20 cellular contexts compared by ENCODE assay signal in genomic region chr11:70790671-70791300, GRCh38.
DNase-seq lines count a peak whose midpoint lies in the region; ATAC-seq, FAIRE-seq and TF ChIP-seq lines count a peak whose summit lies in the region.
"Had no signal": no experiment of that assay in that cellular context is flagged by ENCODE, and none has a peak within 500 bp of the region (broad histone marks: within the 10 kb centered on the region; RNA-seq: fewer than 3 reads in every experiment).

No MANE protein-coding gene starts in this region.

- no peaks in the 10 kb centered on the region for H3K27me3 ChIP-seq in BJ (ENCODE audit: control insufficient read depth, insufficient read depth, low read length)
- H3K27me3 ChIP-seq in astrocyte (ENCODE audit: insufficient read depth, low read length), result no peaks in the 10 kb centered on the region
- H3K27me3 ChIP-seq: breast epithelium, suprapubic skin had no signal

- ATAC-seq in GM21825 (IDR thresholded peaks at IDR 0.05; ENCODE audit: unreplicated experiment), result no peak
- ATAC-seq: activated CD8-positive, alpha-beta T cell treated with anti-CD3 and anti-CD28 coated beads for 36 hours; stimulated activated effector memory CD8-positive, alpha-beta T cell treated with anti-CD3 and anti-CD28 coated beads, Interleukin-12 subunit alpha, Interleukin-12 subunit beta, amount 100 ng/mL, for 72 hours had no signal

- H3K4me1 Mint-ChIP-seq in HFFc6 (ENCODE audit: low read depth) (no peaks in the 10 kb centered on the region), astrocyte (ENCODE audit: low read depth, unreplicated experiment) (peaks cover 4% of the 10 kb centered on the region)
- H3K4me1 Mint-ChIP-seq: CD14-positive monocyte; stimulated activated effector memory CD8-positive, alpha-beta T cell treated with anti-CD3 and anti-CD28 coated beads, Interleukin-12 subunit alpha, Interleukin-12 subunit beta, amount 100 ng/mL, for 72 hours had no signal

- H3K27ac ChIP-seq in astrocyte (ENCODE audit: low read depth, low read length), result no peak overlapping the region
- H3K27ac ChIP-seq: breast epithelium, suprapubic skin had no signal

- H3K9ac ChIP-seq in astrocyte (ENCODE audit: low read length), result no peak overlapping the region

- H3K79me2 ChIP-seq in astrocyte (ENCODE audit: insufficient read depth, low read length), result no peaks in the 10 kb centered on the region

- H2AFZ ChIP-seq in astrocyte (ENCODE audit: low read depth, low read length), result no peak overlapping the region

- no peak overlapping the region for H3K27ac Mint-ChIP-seq in HFFc6
- H3K27ac Mint-ChIP-seq in astrocyte (ENCODE audit: unreplicated experiment), result no peak overlapping the region
- H3K27ac Mint-ChIP-seq: activated CD8-positive, alpha-beta T cell treated with anti-CD3 and anti-CD28 coated beads for 36 hours; CD14-positive monocyte; stimulated activated effector memory CD8-positive, alpha-beta T cell treated with anti-CD3 and anti-CD28 coated beads, Interleukin-12 subunit alpha, Interleukin-12 subunit beta, amount 100 ng/mL, for 72 hours had no signal

- DNase-seq in BJ (ENCODE audit: low read depth) (no peak), HFFc6 (no peak), astrocyte (ENCODE audit: low read depth) (no peak), iPS-NIHi11 (ENCODE audit: low spot score) (peak; percentile 66), NOMO-1 treated with dmso at 0.1 percent for 144 hours (lab: John Stamatoyannopoulos, UW; ENCODE audit: unreplicated experiment) (no peak), putamen (ENCODE audit: low spot score) (no peak), cerebellar cortex (ENCODE audit: low spot score) (no peak)
- DNase-seq: activated CD4-positive, CD25-positive, alpha-beta regulatory T cell treated with anti-CD3 and anti-CD28 coated beads, Interleukin-2, amount 50 U/mL, for 72 hours; activated CD8-positive, alpha-beta T cell treated with anti-CD3 and anti-CD28 coated beads for 36 hours; activated gamma-delta T cell treated with Interleukin-2 at 50 U/mL for 16 hours; GDM1; NCI-H2107; stimulated activated CD4-positive, alpha-beta T cell treated with anti-CD3 and anti-CD28 coated beads, Interleukin-2, amount 100 ng/mL, for 24 hours; T-helper 9 cell had no signal

- H3K9me3 Mint-ChIP-seq in HFFc6 (peaks cover 39% of the 10 kb centered on the region), astrocyte (ENCODE audit: unreplicated experiment) (peaks cover 16% of the 10 kb centered on the region)

- H3K4me1 ChIP-seq in astrocyte (ENCODE audit: insufficient read depth, low read length), result peaks cover 17% of the 10 kb centered on the region
- H3K4me1 ChIP-seq: breast epithelium, suprapubic skin had no signal

- H3K4me3 Mint-ChIP-seq in HFFc6, result no peak overlapping the region
- H3K4me3 Mint-ChIP-seq in astrocyte (ENCODE audit: unreplicated experiment), result no peak overlapping the region
- H3K4me3 Mint-ChIP-seq: activated CD8-positive, alpha-beta T cell treated with anti-CD3 and anti-CD28 coated beads for 36 hours; CD14-positive monocyte; stimulated activated effector memory CD8-positive, alpha-beta T cell treated with anti-CD3 and anti-CD28 coated beads, Interleukin-12 subunit alpha, Interleukin-12 subunit beta, amount 100 ng/mL, for 72 hours had no signal

- no peaks in the 10 kb centered on the region for H3K36me3 ChIP-seq in BJ (ENCODE audit: control insufficient read depth, insufficient read depth, low read length)
- H3K36me3 ChIP-seq in astrocyte (ENCODE audit: insufficient read depth, low read length), result no peaks in the 10 kb centered on the region
- H3K36me3 ChIP-seq: breast epithelium, suprapubic skin had no signal

- H3K36me3 Mint-ChIP-seq in HFFc6 (ENCODE audit: low read depth), result peaks cover 7% of the 10 kb centered on the region; the same call in 1 of the 2 replicates
- H3K36me3 Mint-ChIP-seq in astrocyte (ENCODE audit: low read depth, unreplicated experiment), result peaks cover 11% of the 10 kb centered on the region
- H3K36me3 Mint-ChIP-seq: CD14-positive monocyte; stimulated activated effector memory CD8-positive, alpha-beta T cell treated with anti-CD3 and anti-CD28 coated beads, Interleukin-12 subunit alpha, Interleukin-12 subunit beta, amount 100 ng/mL, for 72 hours had no signal

- H3K4me3 ChIP-seq in BJ (ENCODE audit: low read depth, low read length) (no peak overlapping the region), astrocyte (ENCODE audit: insufficient read depth, low read depth, low read length) (no peak overlapping the region)
- H3K4me3 ChIP-seq: breast epithelium, suprapubic skin had no signal

- no peaks in the 10 kb centered on the region; the same call in 1 of the 2 replicates for H3K27me3 Mint-ChIP-seq in HFFc6 (ENCODE audit: insufficient read depth)
- peaks cover 2% of the 10 kb centered on the region for H3K27me3 Mint-ChIP-seq in astrocyte (ENCODE audit: low read depth, unreplicated experiment)
- H3K27me3 Mint-ChIP-seq: activated CD8-positive, alpha-beta T cell treated with anti-CD3 and anti-CD28 coated beads for 36 hours had no signal

- no peak for FAIRE-seq in astrocyte (lab: Jason Lieb, UNC)
- FAIRE-seq: endothelial cell of umbilical vein had no signal

- no peak overlapping the region for H3K4me2 ChIP-seq in astrocyte (ENCODE audit: low read length)

- CTCF ChIA-PET in BJ (lab: Yijun Ruan, JAX), result interaction anchor here (1.2 kb wide), 1 partner anchor 9 kb away, joined by 5 read pairs; no protein-coding TSS in a partner anchor

- TF ChIP-seq CTCF in BJ (IDR thresholded peaks at IDR 0.05; ENCODE audit: insufficient read depth, low read depth, low read length) (peak; percentile 14; the same call in 1 of the 2 replicates), HFFc6 (IDR thresholded peaks at IDR 0.05) (peak; percentile 11; the same call in 1 of the 2 replicates), astrocyte (IDR thresholded peaks at IDR 0.05; ENCODE audit: insufficient read depth, low read depth, low read length) (peak; percentile 10)

- no peaks in the 10 kb centered on the region for H4K20me1 ChIP-seq in astrocyte (ENCODE audit: insufficient read depth, low read length)

- POLR2A ChIA-PET in BJ (lab: Charles Lee), result no interaction called here

- H3K9me3 ChIP-seq in astrocyte (ENCODE audit: insufficient read depth, low read depth, low read length), result peaks cover 10% of the 10 kb centered on the region
